In genomic region chr4:185013715-185014114, GRCh38 we compare ENCODE assay signal across 17 cellular contexts. TPM values are rescaled to one million over a fixed set of nuclear protein-coding genes. Genes with fewer than 3 reads are reported as not detected.
DNase-seq lines count a peak whose midpoint lies in the region; ATAC-seq lines count a peak whose summit lies in the region.
"Had no signal": no experiment of that assay in that cellular context is flagged by ENCODE, and none has a peak within 500 bp of the region (broad histone marks: within the 10 kb centered on the region; RNA-seq: fewer than 3 reads in every experiment).

No MANE protein-coding gene starts in this region.

- peak overlapping the region; percentile 32; the same call in 1 of the 2 replicates for H3K4me3 ChIP-seq in ACC112 (ENCODE audit: low read depth, low read length)
- H3K4me3 ChIP-seq in iPS-15b (ENCODE audit: low read depth, low read length) = peak overlapping the region; percentile 11
- H3K4me3 ChIP-seq: BLaER1, HAP-1, K562, PC-9 had no signal

- peaks cover 8% of the 10 kb centered on the region for H3K4me1 Mint-ChIP-seq in activated naive CD8-positive, alpha-beta T cell treated with anti-CD3 and anti-CD28 coated beads, Interleukin-2, amount 50 U/mL, for 24 hours

- peak; percentile 6 for DNase-seq in A172 (ENCODE audit: low spot score)
- DNase-seq in activated naive CD8-positive, alpha-beta T cell treated with anti-CD3 and anti-CD28 coated beads, Interleukin-2, amount 50 U/mL, for 24 hours = no peak
- DNase-seq in hypothalamus (lab: John Stamatoyannopoulos, UW) = no peak
- DNase-seq in stimulated activated CD4-positive, alpha-beta T cell treated with anti-CD3 and anti-CD28 coated beads, Interleukin-4, amount 100 ng/mL, for 24 hours = no peak
- no peak for DNase-seq in germinal center (ENCODE audit: low spot score)
- DNase-seq: DMS 273 treated with DMSO at 0.1 percent for 48 hours, EL, NCI-H1105, NCI-H187, NCI-H446 treated with DMSO at 0.1 percent for 48 hours, NCI-H748 treated with DMSO at 0.1 percent for 48 hours, PC-9 had no signal

- H3K36me3 ChIP-seq in ACC112 (ENCODE audit: insufficient read depth, low read length) (no peaks in the 10 kb centered on the region), iPS-15b (ENCODE audit: control insufficient read depth, insufficient read depth, low read length) (no peaks in the 10 kb centered on the region)
- H3K36me3 ChIP-seq: BLaER1, HAP-1 had no signal

- no peaks in the 10 kb centered on the region for H3K9me3 Mint-ChIP-seq in activated naive CD8-positive, alpha-beta T cell treated with anti-CD3 and anti-CD28 coated beads, Interleukin-2, amount 50 U/mL, for 24 hours

- H3K27ac ChIP-seq in ACC112 (ENCODE audit: low read depth, low read length) = no peak overlapping the region
- H3K27ac ChIP-seq: BLaER1, PC-9 had no signal

- no peak overlapping the region for H3K9ac ChIP-seq in iPS-15b (ENCODE audit: low read depth, low read length)
- H3K9ac ChIP-seq: BLaER1 had no signal

- H3K4me1 ChIP-seq in ACC112 (ENCODE audit: control insufficient read depth, insufficient read depth, low read length, unreplicated experiment) (no peaks in the 10 kb centered on the region), iPS-15b (ENCODE audit: control insufficient read depth, insufficient read depth, low read length) (peaks cover 15% of the 10 kb centered on the region)
- H3K4me1 ChIP-seq: BLaER1, HAP-1 had no signal

- no peaks in the 10 kb centered on the region for H3K79me2 ChIP-seq in ACC112 (ENCODE audit: control insufficient read depth, insufficient read depth, low read length, unreplicated experiment)

- H3K4me3 Mint-ChIP-seq in activated naive CD8-positive, alpha-beta T cell treated with anti-CD3 and anti-CD28 coated beads, Interleukin-2, amount 50 U/mL, for 24 hours = no peak overlapping the region

- no peak overlapping the region for H3K27ac Mint-ChIP-seq in activated naive CD8-positive, alpha-beta T cell treated with anti-CD3 and anti-CD28 coated beads, Interleukin-2, amount 50 U/mL, for 24 hours

- H3K27me3 ChIP-seq in ACC112 (ENCODE audit: insufficient read depth, low read length) (peaks cover 98% of the 10 kb centered on the region), iPS-15b (ENCODE audit: control insufficient read depth, insufficient read depth, low read length) (peaks cover 99% of the 10 kb centered on the region)

- H2AFZ ChIP-seq in ACC112 (ENCODE audit: low read length, unreplicated experiment) = no peak overlapping the region
- H2AFZ ChIP-seq: PC-9 had no signal

- ATAC-seq in activated naive CD8-positive, alpha-beta T cell treated with anti-CD3 and anti-CD28 coated beads, Interleukin-2, amount 50 U/mL, for 24 hours = peak; percentile 32
- ATAC-seq: K562 had no signal

- no peaks in the 10 kb centered on the region for H3K9me3 ChIP-seq in iPS-15b (ENCODE audit: control insufficient read depth, insufficient read depth, low read length)
- H3K9me3 ChIP-seq: HAP-1 had no signal

- H3K27me3 Mint-ChIP-seq in activated naive CD8-positive, alpha-beta T cell treated with anti-CD3 and anti-CD28 coated beads, Interleukin-2, amount 50 U/mL, for 24 hours = peaks cover 78% of the 10 kb centered on the region

- H3K36me3 Mint-ChIP-seq in activated naive CD8-positive, alpha-beta T cell treated with anti-CD3 and anti-CD28 coated beads, Interleukin-2, amount 50 U/mL, for 24 hours (ENCODE audit: low read depth) = no peaks in the 10 kb centered on the region

RNA-seq across cellular contexts. Expression of gene HELT, which starts 4.6 kb away (rescaled TPM):
- not detected in 2 replicates for total RNA-seq in A172 (2014; rRNA removed; shearing (Covaris generic))
- total RNA-seq: K562, PC-9 had no signal
